ENCODE assay signal across 28 cellular contexts in genomic region chr18:24885266-24885665, GRCh38.
"Had no signal": no experiment of that assay in that cellular context is flagged by ENCODE, and none has a peak within 500 bp of the region (broad histone marks: within the 10 kb centered on the region; RNA-seq: fewer than 3 reads in every experiment).

No MANE protein-coding gene starts in this region.

- H3K4me1 ChIP-seq: adrenal gland, body of pancreas, esophagus muscularis mucosa, gastroesophageal sphincter had no signal

- H3K9me3 ChIP-seq: adrenal gland, body of pancreas, esophagus muscularis mucosa, gastroesophageal sphincter had no signal

- ATAC-seq: activated CD4-positive, alpha-beta T cell treated with anti-CD3 and anti-CD28 coated beads for 36 hours; activated CD8-positive, alpha-beta memory T cell treated with anti-CD3 and anti-CD28 coated beads, Interleukin-2, amount 10 ng/mL, durations not matched to agents 7 days and 5 days; activated CD8-positive, alpha-beta T cell treated with anti-CD3 and anti-CD28 coated beads, Interleukin-2, amount 10 ng/mL, durations not matched to agents 7 days and 5 days; activated naive CD8-positive, alpha-beta T cell treated with anti-CD3 and anti-CD28 coated beads, Interleukin-2, amount 50 U/mL, for 24 hours; body of pancreas; effector memory CD8-positive, alpha-beta T cell; gastroesophageal sphincter had no signal

- H3K36me3 ChIP-seq: adrenal gland, esophagus muscularis mucosa, gastroesophageal sphincter had no signal

- DNase-seq: activated CD4-positive, alpha-beta memory T cell treated with anti-CD3 and anti-CD28 coated beads for 36 hours; activated CD4-positive, alpha-beta T cell treated with anti-CD3 and anti-CD28 coated beads for 36 hours; activated CD4-positive, alpha-beta T cell treated with anti-CD3 and anti-CD28 coated beads, Interleukin-2, amount 10 ng/mL, durations not matched to agents 24 days and 14 days; activated CD4-positive, CD25-positive, alpha-beta regulatory T cell; activated CD4-positive, CD25-positive, alpha-beta regulatory T cell treated with anti-CD3 and anti-CD28 coated beads, Interleukin-2, amount 50 U/mL, for 72 hours; activated CD8-positive, alpha-beta memory T cell treated with anti-CD3 and anti-CD28 coated beads, Interleukin-2, amount 10 ng/mL, durations not matched to agents 7 days and 5 days; activated CD8-positive, alpha-beta memory T cell treated with anti-CD3 and anti-CD28 coated beads, Interleukin-2, amount 50 U/mL, for 4 hours; activated CD8-positive, alpha-beta T cell treated with anti-CD3 and anti-CD28 coated beads, Interleukin-2, amount 10 ng/mL, durations not matched to agents 7 days and 5 days; activated effector memory CD4-positive, alpha-beta T cell treated with anti-CD3 and anti-CD28 coated beads, Interleukin-2, amount 50 U/mL, for 16 hours; activated naive CD4-positive, alpha-beta T cell treated with anti-CD3 and anti-CD28 coated beads for 36 hours; activated naive CD8-positive, alpha-beta T cell treated with anti-CD3 and anti-CD28 coated beads for 36 hours; activated naive CD8-positive, alpha-beta T cell treated with anti-CD3 and anti-CD28 coated beads, Interleukin-2, amount 50 U/mL, for 24 hours; activated T-cell treated with anti-CD3 and anti-CD28 coated beads, Interleukin-2, amount 50 U/mL, for 1 hour; activated T-cell treated with anti-CD3 and anti-CD28 coated beads, Interleukin-2, amount 50 U/mL, for 48 hours; adrenal gland; amygdala; aorta; body of pancreas; caudate nucleus; cortex of kidney; dermis blood vessel endothelial cell; effector CD4-positive, alpha-beta T cell; effector memory CD8-positive, alpha-beta T cell; erythroblast; foreskin melanocyte; T-helper 2 cell had no signal

- H3K27ac ChIP-seq: adrenal gland, body of pancreas, esophagus muscularis mucosa, gastroesophageal sphincter had no signal

- H3K4me3 ChIP-seq: adrenal gland, body of pancreas, esophagus muscularis mucosa, gastroesophageal sphincter had no signal

- H3K27me3 ChIP-seq: adrenal gland, body of pancreas, gastroesophageal sphincter had no signal
